In genomic region chr5:116754556-116754955, GRCh38 we compare ENCODE assay signal across 21 cellular contexts.
"Had no signal": no experiment of that assay in that cellular context is flagged by ENCODE, and none has a peak within 500 bp of the region (broad histone marks: within the 10 kb centered on the region; RNA-seq: fewer than 3 reads in every experiment).

No MANE protein-coding gene starts in this region.

- H3K27ac ChIP-seq: esophagus squamous epithelium, gastroesophageal sphincter, heart left ventricle, parathyroid adenoma, right lobe of liver, testis had no signal

- ATAC-seq: activated naive CD4-positive, alpha-beta T cell treated with anti-CD3 and anti-CD28 coated beads, Interleukin-2, amount 50 U/mL, for 72 hours; activated T-helper 17 cell treated with anti-CD3 and anti-CD28 coated beads, Interleukin-2, amount 50 U/mL, for 72 hours; effector memory CD8-positive, alpha-beta T cell; gastroesophageal sphincter; heart left ventricle; left ventricle myocardium superior; right lobe of liver; SK-N-SH treated with all-trans-retinoic acid at 6 μM for 48 hours; T-cell had no signal

- H3K4me1 ChIP-seq: esophagus squamous epithelium, gastroesophageal sphincter, heart left ventricle, parathyroid adenoma, right lobe of liver, testis had no signal

- H3K27me3 ChIP-seq: esophagus squamous epithelium, gastroesophageal sphincter, heart left ventricle, right lobe of liver, testis had no signal

- H3K79me2 ChIP-seq: parathyroid adenoma had no signal

- DNase-seq: activated T-cell treated with anti-CD3 and anti-CD28 coated beads, Interleukin-2, amount 50 U/mL, for 1 hour; aorta; central memory CD4-positive, alpha-beta T cell; effector memory CD8-positive, alpha-beta T cell; esophagus squamous epithelium; heart left ventricle; islet precursor cell; left ventricle myocardium superior; naive B cell; nucleus accumbens; right lobe of liver; stimulated activated CD4-positive, alpha-beta T cell treated with anti-CD3 and anti-CD28 coated beads, Interleukin-2, amount 100 ng/mL, for 48 hours; stimulated activated CD8-positive, alpha-beta memory T cell treated with anti-CD3 and anti-CD28 coated beads, Interleukin-4, amount 100 ng/mL, for 48 hours; stimulated activated naive CD4-positive, alpha-beta T cell; T-cell; testis had no signal

- H3K36me3 ChIP-seq: esophagus squamous epithelium, gastroesophageal sphincter, heart left ventricle, right lobe of liver had no signal

- H3K9me3 ChIP-seq: esophagus squamous epithelium, gastroesophageal sphincter, heart left ventricle, right lobe of liver, testis had no signal

- H2AFZ ChIP-seq: parathyroid adenoma had no signal

- H3K4me3 ChIP-seq: esophagus squamous epithelium, gastroesophageal sphincter, heart left ventricle, right lobe of liver, testis had no signal

- H3K9ac ChIP-seq: parathyroid adenoma had no signal
